ENCODE assay signal across 8 cellular contexts in the genomic region with DNA sequence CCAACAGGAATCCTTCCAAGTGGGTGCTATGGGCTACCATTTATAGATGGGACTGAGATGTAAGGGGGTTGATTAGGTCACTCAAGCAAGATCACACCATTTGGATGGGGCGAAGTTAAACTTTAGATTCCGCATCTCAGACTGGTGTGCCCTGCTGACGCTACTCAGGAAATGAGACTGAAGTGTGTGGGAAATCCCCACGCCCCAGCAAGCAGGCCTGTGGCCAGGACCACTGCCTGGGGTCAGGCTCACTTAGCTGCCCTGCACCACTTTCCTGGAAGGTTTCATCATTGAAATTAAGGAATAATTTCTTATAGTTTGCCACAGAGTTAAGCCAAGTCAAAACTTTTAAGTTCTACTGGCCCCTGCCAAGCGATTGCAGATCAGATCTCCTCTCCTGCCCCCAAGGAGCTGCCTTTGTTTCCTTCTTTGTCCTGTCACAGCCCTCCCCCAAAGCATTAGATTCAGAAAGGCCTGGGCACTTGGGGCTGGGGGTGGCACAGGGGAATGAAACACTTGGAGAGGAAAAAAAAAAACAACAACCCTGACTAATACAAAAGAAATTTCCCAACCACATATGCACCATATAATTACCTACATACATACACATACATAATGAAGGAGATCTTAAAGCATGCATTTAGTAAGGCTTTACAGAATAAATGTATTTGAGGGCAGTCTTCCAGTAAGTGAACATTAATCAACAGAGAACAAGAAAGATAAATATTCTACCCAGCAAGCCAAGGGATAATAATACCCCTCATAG.
A peak's percentile ranks its signal among the peaks of the same experiment; 100 is the strongest.
DNase-seq lines count a peak whose midpoint lies in the region; ATAC-seq lines count a peak whose summit lies in the region.
"Had no signal": no experiment of that assay in that cellular context is flagged by ENCODE, and none has a peak within 500 bp of the region (broad histone marks: within the 10 kb centered on the region; RNA-seq: fewer than 3 reads in every experiment).

No MANE protein-coding gene starts in this region.

- no peak overlapping the region for H2AFZ ChIP-seq in GM23248

- H3K9ac ChIP-seq in GM23248 = no peak overlapping the region

- no peak overlapping the region for H3K4me3 ChIP-seq in GM23248

- 86 to 87% methylated on average over 5 of the region's 5 CpGs for whole genome bisulfite sequencing in GM23248 (ENCODE audit: low coverage in 1 of 2, low lambda C conversion rate in 2 of 2, missing lambda C conversion rate in 2 of 2), 2 experiments

- no peaks in the 10 kb centered on the region for H3K27me3 ChIP-seq in GM23248 (replicated peaks; ENCODE audit: insufficient read depth)

- no peaks in the 10 kb centered on the region for H3F3A ChIP-seq in GM23248 (ENCODE audit: insufficient read depth)

- H3K9me2 ChIP-seq in GM23248 (ENCODE audit: insufficient read depth) = no peaks in the 10 kb centered on the region

- DNase-seq in activated CD4-positive, alpha-beta T cell treated with anti-CD3 and anti-CD28 coated beads for 48 hours = peak; percentile 75
- peak; percentile 13 for DNase-seq in effector CD8-positive, alpha-beta T cell (lab: John Stamatoyannopoulos, UW)
- DNase-seq in stimulated activated CD4-positive, alpha-beta T cell treated with anti-CD3 and anti-CD28 coated beads, Interleukin-1b, Interleukin-23, amount 100 ng/mL, for 1 hour (ENCODE audit: low read depth in 2 of 2) = peak; percentile 28 to 29
- no peak for DNase-seq in amniotic stem cell (lab: John Stamatoyannopoulos, UW)
- DNase-seq in GM23248 = no peak

- H3K79me2 ChIP-seq in GM23248 (ENCODE audit: insufficient read depth) = no peaks in the 10 kb centered on the region

- no peaks in the 10 kb centered on the region for H3K36me3 ChIP-seq in GM23248 (ENCODE audit: low read depth)

- H3K4me1 ChIP-seq in GM23248 (ENCODE audit: insufficient read depth) = peaks cover 5% of the 10 kb centered on the region; the same call in 1 of the 2 replicates

- H4K20me1 ChIP-seq in GM23248 (ENCODE audit: insufficient read depth) = no peaks in the 10 kb centered on the region

- in situ Hi-C loops in GM23248 (cut with MboI) = no loop called here

- no peak overlapping the region for H3K27ac ChIP-seq in GM23248
- H3K27ac ChIP-seq: VCaP had no signal

- no peaks in the 10 kb centered on the region for H3K9me3 ChIP-seq in GM23248 (ENCODE audit: low read depth)

- no peak overlapping the region for H3K4me2 ChIP-seq in GM23248 (ENCODE audit: unreplicated experiment)

- peak; percentile 85 for ATAC-seq in GM19372 (IDR thresholded peaks at IDR 0.05; ENCODE audit: low read depth, unreplicated experiment)
- ATAC-seq in HG03196 (IDR thresholded peaks at IDR 0.05; ENCODE audit: unreplicated experiment) = peak; percentile 62

Comparison
In these comparisons a context has a peak if more than half of its experiments do, and no peak if none do; other contexts are left out.
1. DNase-seq: peak in activated CD4-positive, alpha-beta T cell treated with anti-CD3 and anti-CD28 coated beads for 48 hours (single experiment), effector CD8-positive, alpha-beta T cell (single experiment) and stimulated activated CD4-positive, alpha-beta T cell treated with anti-CD3 and anti-CD28 coated beads, Interleukin-1b, Interleukin-23, amount 100 ng/mL, for 1 hour (2 of 2); none in amniotic stem cell (single experiment) and GM23248 (single experiment).